ENCODE assay signal across 8 cellular contexts in the genomic region with DNA sequence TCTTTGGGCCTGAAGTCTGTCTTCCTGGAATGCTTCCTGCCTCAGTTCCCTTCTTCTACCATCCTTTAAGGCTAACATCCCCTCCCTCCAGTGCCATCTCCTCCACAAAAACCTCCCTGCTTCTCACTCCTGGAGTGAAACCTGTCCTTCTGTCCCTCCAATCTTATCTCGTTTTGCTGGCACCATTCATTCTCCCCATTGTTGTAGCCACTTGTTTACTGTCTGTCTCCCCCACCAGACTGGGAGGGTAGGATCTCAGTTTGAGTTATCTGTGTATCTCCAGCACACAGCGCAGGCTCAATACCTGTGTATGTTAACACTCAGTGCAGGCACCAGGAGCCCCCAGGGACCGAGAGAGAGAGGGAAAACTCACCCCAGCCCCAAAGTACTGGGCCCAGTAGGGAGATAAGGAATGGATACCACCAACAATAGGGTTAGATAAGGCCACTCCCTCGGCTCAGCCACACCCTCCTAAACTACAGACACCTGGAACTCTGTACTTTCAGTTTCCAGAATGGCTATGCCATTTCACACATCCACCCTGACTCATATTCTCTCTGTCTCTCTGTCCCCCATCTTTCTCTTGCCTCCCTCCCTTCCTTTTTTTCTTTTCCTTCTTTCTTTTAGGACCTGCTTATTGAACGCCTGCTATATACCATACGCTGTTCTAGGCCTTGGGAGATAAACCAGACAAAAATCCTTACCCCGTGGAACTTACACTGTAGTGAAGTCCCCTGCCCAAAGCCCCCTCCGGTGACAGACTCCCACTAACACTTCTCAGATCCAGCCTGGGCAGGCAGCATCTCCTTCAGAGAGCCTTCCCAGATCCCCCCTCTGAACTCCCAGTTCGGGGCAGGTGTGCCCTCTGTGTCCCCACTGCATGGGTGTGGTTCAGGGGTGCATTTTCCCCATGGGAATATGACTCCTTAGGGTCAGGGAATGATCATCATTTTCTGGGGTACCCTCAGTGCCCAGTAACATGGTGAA.
A peak's percentile ranks its signal among the peaks of the same experiment; 100 is the strongest.
DNase-seq lines count a peak whose midpoint lies in the region; ATAC-seq lines count a peak whose summit lies in the region.

No MANE protein-coding gene starts in this region.

- peaks cover 2% of the 10 kb centered on the region for H3K36me3 Mint-ChIP-seq in dendritic cell treated with granulocyte-macrophage colony-stimulating factor and Interleukin-4, amounts not matched to agents 40 ng/mL and 50 ng/mL, for 4 days (ENCODE audit: low read depth)
- H3K36me3 Mint-ChIP-seq in stimulated activated naive CD8-positive, alpha-beta T cell treated with anti-CD3 and anti-CD28 coated beads, Interleukin-15, Interleukin-2, amounts not matched to agents 100 ng/mL and 50 ng/mL, for 24 hours (ENCODE audit: low read depth), result peaks cover 1% of the 10 kb centered on the region

- peaks cover 51% of the 10 kb centered on the region for H3K4me1 Mint-ChIP-seq in dendritic cell treated with granulocyte-macrophage colony-stimulating factor and Interleukin-4, amounts not matched to agents 40 ng/mL and 50 ng/mL, for 4 days (ENCODE audit: low read depth)
- H3K4me1 Mint-ChIP-seq in stimulated activated naive CD8-positive, alpha-beta T cell treated with anti-CD3 and anti-CD28 coated beads, Interleukin-15, Interleukin-2, amounts not matched to agents 100 ng/mL and 50 ng/mL, for 24 hours (ENCODE audit: low read depth), result peaks cover 55% of the 10 kb centered on the region

- no peak overlapping the region for H3K4me3 Mint-ChIP-seq in dendritic cell treated with granulocyte-macrophage colony-stimulating factor and Interleukin-4, amounts not matched to agents 40 ng/mL and 50 ng/mL, for 4 days
- no peak overlapping the region for H3K4me3 Mint-ChIP-seq in stimulated activated naive CD8-positive, alpha-beta T cell treated with anti-CD3 and anti-CD28 coated beads, Interleukin-15, Interleukin-2, amounts not matched to agents 100 ng/mL and 50 ng/mL, for 24 hours

- peak overlapping the region; percentile 96 for H3K27ac Mint-ChIP-seq in dendritic cell treated with granulocyte-macrophage colony-stimulating factor and Interleukin-4, amounts not matched to agents 40 ng/mL and 50 ng/mL, for 4 days
- peak overlapping the region; percentile 54 for H3K27ac Mint-ChIP-seq in stimulated activated naive CD8-positive, alpha-beta T cell treated with anti-CD3 and anti-CD28 coated beads, Interleukin-15, Interleukin-2, amounts not matched to agents 100 ng/mL and 50 ng/mL, for 24 hours

- peak; percentile 38 for ATAC-seq in GM21529 (IDR thresholded peaks at IDR 0.05; ENCODE audit: unreplicated experiment)

- DNase-seq in DMS153 (lab: John Stamatoyannopoulos, UW) (peak; percentile 56), NCI-H748 (lab: John Stamatoyannopoulos, UW; ENCODE audit: unreplicated experiment) (peak; percentile 54), NCI-H1436 (lab: John Stamatoyannopoulos, UW) (no peak), NCI-H524 (lab: John Stamatoyannopoulos, UW) (no peak), T-helper 9 cell (no peak)

- no peaks in the 10 kb centered on the region for H3K9me3 Mint-ChIP-seq in dendritic cell treated with granulocyte-macrophage colony-stimulating factor and Interleukin-4, amounts not matched to agents 40 ng/mL and 50 ng/mL, for 4 days
- no peaks in the 10 kb centered on the region for H3K9me3 Mint-ChIP-seq in stimulated activated naive CD8-positive, alpha-beta T cell treated with anti-CD3 and anti-CD28 coated beads, Interleukin-15, Interleukin-2, amounts not matched to agents 100 ng/mL and 50 ng/mL, for 24 hours

- intact Hi-C loops in dendritic cell treated with granulocyte-macrophage colony-stimulating factor and Interleukin-4, amounts not matched to agents 40 ng/mL and 50 ng/mL, for 4 days (cut with micrococcal nuclease), result loop anchor here (5.0 kb wide), 1 partner anchor 357 kb away; the partner anchor contains the start of genes TCEANC2 and TMEM59

- peaks cover 10% of the 10 kb centered on the region for H3K27me3 Mint-ChIP-seq in dendritic cell treated with granulocyte-macrophage colony-stimulating factor and Interleukin-4, amounts not matched to agents 40 ng/mL and 50 ng/mL, for 4 days
- no peaks in the 10 kb centered on the region for H3K27me3 Mint-ChIP-seq in stimulated activated naive CD8-positive, alpha-beta T cell treated with anti-CD3 and anti-CD28 coated beads, Interleukin-15, Interleukin-2, amounts not matched to agents 100 ng/mL and 50 ng/mL, for 24 hours

Comparison
In these comparisons a context has a peak if more than half of its experiments do, and no peak if none do; other contexts are left out.
1. DNase-seq: peak in DMS153 (single experiment) and NCI-H748 (single experiment); none in NCI-H1436 (single experiment), NCI-H524 (0 of 2) and T-helper 9 cell (single experiment).